ENCODE assay signal across 8 cellular contexts in the genomic region with DNA sequence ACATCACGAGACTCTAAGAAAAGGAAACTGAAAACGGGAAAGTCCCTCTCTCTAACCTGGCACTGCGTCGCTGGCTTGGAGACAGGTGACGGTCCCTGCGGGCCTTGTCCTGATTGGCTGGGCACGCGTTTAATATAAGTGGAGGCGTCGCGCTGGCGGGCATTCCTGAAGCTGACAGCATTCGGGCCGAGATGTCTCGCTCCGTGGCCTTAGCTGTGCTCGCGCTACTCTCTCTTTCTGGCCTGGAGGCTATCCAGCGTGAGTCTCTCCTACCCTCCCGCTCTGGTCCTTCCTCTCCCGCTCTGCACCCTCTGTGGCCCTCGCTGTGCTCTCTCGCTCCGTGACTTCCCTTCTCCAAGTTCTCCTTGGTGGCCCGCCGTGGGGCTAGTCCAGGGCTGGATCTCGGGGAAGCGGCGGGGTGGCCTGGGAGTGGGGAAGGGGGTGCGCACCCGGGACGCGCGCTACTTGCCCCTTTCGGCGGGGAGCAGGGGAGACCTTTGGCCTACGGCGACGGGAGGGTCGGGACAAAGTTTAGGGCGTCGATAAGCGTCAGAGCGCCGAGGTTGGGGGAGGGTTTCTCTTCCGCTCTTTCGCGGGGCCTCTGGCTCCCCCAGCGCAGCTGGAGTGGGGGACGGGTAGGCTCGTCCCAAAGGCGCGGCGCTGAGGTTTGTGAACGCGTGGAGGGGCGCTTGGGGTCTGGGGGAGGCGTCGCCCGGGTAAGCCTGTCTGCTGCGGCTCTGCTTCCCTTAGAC. TPM values are rescaled to one million over a fixed set of nuclear protein-coding genes. Genes with fewer than 3 reads are reported as not detected.
DNase-seq lines count a peak whose midpoint lies in the region; TF ChIP-seq lines count a peak whose summit lies in the region.

A gene (plus strand): TSS at position 162 of the 752 bp plus-strand sequence. CDS start 30 bp downstream, at position 192.

- TF ChIP-seq EP300 in neural cell (conservative IDR thresholded peaks at IDR 0.05; ENCODE audit: poor library complexity, severe bottlenecking) (peak; percentile 14), stomach (IDR thresholded peaks at IDR 0.05) (no peak)

- no peak within 1 kb of the TSS for H3K56ac ChIP-seq in H9 (ENCODE audit: insufficient read length, low read depth, low read length)

- intact Hi-C loops in stomach (cut with DNase I; ENCODE audit: low total_unique reads) = no loop called here

- peak within 1 kb of the TSS; percentile 37 for H3K9ac ChIP-seq in H9 (ENCODE audit: extremely low read depth, insufficient read length, low read length)
- H3K9ac ChIP-seq in neural cell (ENCODE audit: low read length) = peak within 1 kb of the TSS; percentile 51

- H2BK5ac ChIP-seq in H9 (ENCODE audit: insufficient read length, low read length) = no peak within 1 kb of the TSS

- H2AFZ ChIP-seq in H9 (ENCODE audit: low read length) (no peak within 1 kb of the TSS), neural cell (ENCODE audit: low read depth, low read length) (peak within 1 kb of the TSS; percentile 52)

- no peak within 1 kb of the TSS for H3K27ac ChIP-seq in H9 (ENCODE audit: insufficient read length, low read depth, low read length)
- H3K27ac ChIP-seq in neural cell (ENCODE audit: low read length) = peak within 1 kb of the TSS; percentile 22
- peak within 1 kb of the TSS; percentile 91 to 100 (median 99) for H3K27ac ChIP-seq in stomach

- no peak within 1 kb of the TSS for H2AK5ac ChIP-seq in H9 (ENCODE audit: insufficient read length, low read length)

- TF ChIP-seq POLR2A in stomach (IDR thresholded peaks at IDR 0.05) = peak in 2 of 4 donors; percentile 99 to 100

- H3K36me3 Mint-ChIP-seq in H9 (ENCODE audit: insufficient read depth in 1 of 3, low read depth in 3 of 3) = peaks cover 0 to 6% (median 5%) of the 10 kb centered on the region in 3 experiments; a peak in 5 of 7 replicates

- H3K79me2 ChIP-seq in H9 (ENCODE audit: insufficient read depth, low read length) = no peaks in the 10 kb centered on the region; the same call in 1 of the 2 replicates
- no peaks in the 10 kb centered on the region for H3K79me2 ChIP-seq in neural cell (replicated peaks; ENCODE audit: insufficient read depth, low read length)

- H3K4me1 ChIP-seq in H9 (ENCODE audit: insufficient read depth, low read length) (no peaks in the 10 kb centered on the region), stomach (peaks cover 10 to 57% (median 35%) of the 10 kb centered on the region in 4 donors)

- TF ChIP-seq CTCF in H9 (conservative IDR thresholded peaks at IDR 0.05) = no peak
- TF ChIP-seq CTCF in neural cell (IDR thresholded peaks at IDR 0.05; ENCODE audit: poor library complexity, severe bottlenecking) = no peak
- no peak for TF ChIP-seq CTCF in stomach (IDR thresholded peaks at IDR 0.05)

- peaks cover 6 to 7% of the 10 kb centered on the region in 2 experiments for H3K4me1 Mint-ChIP-seq in H9

- no peak for TF ChIP-seq RAD21 in neural cell (conservative IDR thresholded peaks at IDR 0.05)

- no peak within 1 kb of the TSS for H2BK120ac ChIP-seq in H9 (ENCODE audit: low read depth, low read length, poor library complexity, severe bottlenecking)

- H3K4me2 ChIP-seq in H9 (ENCODE audit: insufficient read depth, insufficient read length, low read length) (peak within 1 kb of the TSS; percentile 55), neural cell (ENCODE audit: low read length) (peak within 1 kb of the TSS; percentile 92)

- H3K23ac ChIP-seq in H9 (ENCODE audit: insufficient read length, low read depth, low read length) = no peak within 1 kb of the TSS

- no peak within 1 kb of the TSS for H3K4ac ChIP-seq in H9 (ENCODE audit: low read depth, low read length)

- H4K91ac ChIP-seq in H9 (ENCODE audit: insufficient read length, low read depth, low read length) = no peak within 1 kb of the TSS

- no peak within 1 kb of the TSS for H2BK20ac ChIP-seq in H9 (ENCODE audit: low read depth, low read length, poor library complexity, severe bottlenecking)

- no CpG with 5 or more reads among the region's 61 CpGs for WGBS in H9 (ENCODE audit: extremely low coverage, insufficient read length, low lambda C conversion rate)
- WGBS in stomach, 5 donors = 0 to 1% (median 1%) methylated on average over 32 to 61 of the region's 61 CpGs

- H3K18ac ChIP-seq in H9 (ENCODE audit: insufficient read length, low read depth, low read length) = peak within 1 kb of the TSS; percentile 61

- H3K4me3 Mint-ChIP-seq in H9 = peak within 1 kb of the TSS; percentile 82 to 95

- H3F3A ChIP-seq in neural cell (ENCODE audit: insufficient read depth, low read length, poor library complexity, severe bottlenecking) = peaks cover 7% of the 10 kb centered on the region

- H3K9me3 ChIP-seq in H9 (ENCODE audit: control insufficient read depth, low read depth, low read length) (no peaks in the 10 kb centered on the region), MG63 (no peaks in the 10 kb centered on the region), neural cell (ENCODE audit: low read length) (no peaks in the 10 kb centered on the region), stomach (no peaks in the 10 kb centered on the region)

- H4K8ac ChIP-seq in H9 (replicated peaks; ENCODE audit: insufficient read length, low read depth, low read length) = no peak within 1 kb of the TSS

- DNase-seq in ELR (ENCODE audit: low read depth) = peak; percentile 97
- peak; percentile 94 for DNase-seq in H9
- DNase-seq in MG63 = peak; percentile 93
- DNase-seq in SHP77 treated with DMSO at 0.1 percent for 48 hours (lab: John Stamatoyannopoulos, UW) = peak; percentile 86
- peak; percentile 98 for DNase-seq in activated effector memory CD4-positive, alpha-beta T cell treated with anti-CD3 and anti-CD28 coated beads, Interleukin-2, amount 50 U/mL, for 16 hours
- DNase-seq in fibroblast of the conjunctiva (ENCODE audit: low read depth) = peak; percentile 95
- DNase-seq in stomach = peak; percentile 97

- H3K27me3 Mint-ChIP-seq in H9 (ENCODE audit: low read depth) = peaks cover 15% of the 10 kb centered on the region

- H3K27me3 ChIP-seq in H9 (ENCODE audit: insufficient read depth, low read length) (no peaks in the 10 kb centered on the region; the same call in 1 of the 2 replicates), MG63 (no peaks in the 10 kb centered on the region), neural cell (ENCODE audit: insufficient read depth, low read depth, low read length) (peaks cover 10% of the 10 kb centered on the region), stomach (no peaks in the 10 kb centered on the region)

- no peak within 1 kb of the TSS for H2BK12ac ChIP-seq in H9 (ENCODE audit: insufficient read length, low read depth, low read length)

- no peaks in the 10 kb centered on the region for H4K20me1 ChIP-seq in H9 (ENCODE audit: control insufficient read depth, insufficient read depth, insufficient read length)
- H4K20me1 ChIP-seq in neural cell (ENCODE audit: insufficient read depth) = no peaks in the 10 kb centered on the region

- H3K14ac ChIP-seq in H9 (ENCODE audit: insufficient read depth, low read length) = peak within 1 kb of the TSS; percentile 70; the same call in 1 of the 2 replicates

- H3K36me3 ChIP-seq in MG63 = peaks cover 44% of the 10 kb centered on the region
- no peaks in the 10 kb centered on the region for H3K36me3 ChIP-seq in neural cell (ENCODE audit: insufficient read depth, low read length)
- H3K36me3 ChIP-seq in stomach = peaks cover 12 to 34% (median 21%) of the 10 kb centered on the region in 4 donors

- H2BK15ac ChIP-seq in H9 (ENCODE audit: low read depth, low read length) = no peak within 1 kb of the TSS

- H3K4me3 ChIP-seq in MG63 = peak within 1 kb of the TSS; percentile 95
- H3K4me3 ChIP-seq in neural cell (ENCODE audit: low read length) = peak within 1 kb of the TSS; percentile 78
- peak within 1 kb of the TSS; percentile 67 to 86 (median 75) for H3K4me3 ChIP-seq in stomach

- peaks cover 13% of the 10 kb centered on the region for H3K23me2 ChIP-seq in H9 (ENCODE audit: insufficient read length, low read depth, low read length, poor library complexity, severe bottlenecking)

- H3K27ac Mint-ChIP-seq in H9 = peak within 1 kb of the TSS; percentile 93 to 96 (median 95)

- no peak within 1 kb of the TSS for H3T11ph ChIP-seq in H9 (ENCODE audit: low read length)

- no peaks in the 10 kb centered on the region for H3K79me1 ChIP-seq in H9 (ENCODE audit: insufficient read depth, low read depth, low read length, poor library complexity, severe bottlenecking)

- no peaks in the 10 kb centered on the region for H3K9me3 Mint-ChIP-seq in H9

- no peak within 1 kb of the TSS for H4K5ac ChIP-seq in H9 (ENCODE audit: insufficient read length, low read depth, low read length)

- H3K9me2 ChIP-seq in neural cell (ENCODE audit: insufficient read depth, low read length) = no peaks in the 10 kb centered on the region

TF ChIP-seq in neural cell, 6 proteins besides CTCF, POLR2A, EP300 and RAD21:
- peak; percentile 75 for TF ChIP-seq POLR2AphosphoS5 (IDR thresholded peaks at IDR 0.05)
- TF ChIP-seq, protein P1, sequence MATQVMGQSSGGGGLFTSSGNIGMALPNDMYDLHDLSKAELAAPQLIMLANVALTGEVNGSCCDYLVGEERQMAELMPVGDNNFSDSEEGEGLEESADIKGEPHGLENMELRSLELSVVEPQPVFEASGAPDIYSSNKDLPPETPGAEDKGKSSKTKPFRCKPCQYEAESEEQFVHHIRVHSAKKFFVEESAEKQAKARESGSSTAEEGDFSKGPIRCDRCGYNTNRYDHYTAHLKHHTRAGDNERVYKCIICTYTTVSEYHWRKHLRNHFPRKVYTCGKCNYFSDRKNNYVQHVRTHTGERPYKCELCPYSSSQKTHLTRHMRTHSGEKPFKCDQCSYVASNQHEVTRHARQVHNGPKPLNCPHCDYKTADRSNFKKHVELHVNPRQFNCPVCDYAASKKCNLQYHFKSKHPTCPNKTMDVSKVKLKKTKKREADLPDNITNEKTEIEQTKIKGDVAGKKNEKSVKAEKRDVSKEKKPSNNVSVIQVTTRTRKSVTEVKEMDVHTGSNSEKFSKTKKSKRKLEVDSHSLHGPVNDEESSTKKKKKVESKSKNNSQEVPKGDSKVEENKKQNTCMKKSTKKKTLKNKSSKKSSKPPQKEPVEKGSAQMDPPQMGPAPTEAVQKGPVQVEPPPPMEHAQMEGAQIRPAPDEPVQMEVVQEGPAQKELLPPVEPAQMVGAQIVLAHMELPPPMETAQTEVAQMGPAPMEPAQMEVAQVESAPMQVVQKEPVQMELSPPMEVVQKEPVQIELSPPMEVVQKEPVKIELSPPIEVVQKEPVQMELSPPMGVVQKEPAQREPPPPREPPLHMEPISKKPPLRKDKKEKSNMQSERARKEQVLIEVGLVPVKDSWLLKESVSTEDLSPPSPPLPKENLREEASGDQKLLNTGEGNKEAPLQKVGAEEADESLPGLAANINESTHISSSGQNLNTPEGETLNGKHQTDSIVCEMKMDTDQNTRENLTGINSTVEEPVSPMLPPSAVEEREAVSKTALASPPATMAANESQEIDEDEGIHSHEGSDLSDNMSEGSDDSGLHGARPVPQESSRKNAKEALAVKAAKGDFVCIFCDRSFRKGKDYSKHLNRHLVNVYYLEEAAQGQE (IDR thresholded peaks at IDR 0.05; ENCODE audit: borderline replicate concordance) = no peak
- TF ChIP-seq TAF1 (IDR thresholded peaks at IDR 0.05; ENCODE audit: low read depth) = peak; percentile 37

RNA-seq across cellular contexts. Expression of the gene that starts here (rescaled TPM):
- total RNA-seq in H9 (2021) = 74.3 and 81.0 TPM in 2 replicates
- total RNA-seq in MG63 (2014; rRNA removed; shearing (Covaris generic); ENCODE audit: low replicate concordance) = 2,823 and 3,000 TPM in 2 replicates
- polyA plus RNA-seq in neural cell = 15.6 and 29.0 TPM in 2 replicates
- 4.9 and 6.7 TPM in 2 replicates for polyA minus RNA-seq in neural cell
- total RNA-seq in stomach = 1,000 to 10,000 TPM in 4 of 5 donors, 100 to 1,000 TPM in 1; 815 to 3,849 (median 2,307) TPM
- polyA plus RNA-seq in stomach = 1,000 to 10,000 TPM; 1,385 to 1,947 (median 1,540) TPM

Comparison
In these comparisons a context has a peak if more than half of its experiments do, and no peak if none do; other contexts are left out.
1. RNA of the gene that starts here (polyA plus RNA-seq): 1,385 to 1,947 TPM in stomach; 15.6 to 29.0 TPM in neural cell; every median in the first group is over 10 times any median in the second.
2. Peak in every context shown above with its lines, with median percentiles within 50 percentile points of each other: DNase-seq and H3K4me3 ChIP-seq.